In genomic region chr6:73504160-73504559, GRCh38 we compare ENCODE assay signal across 17 cellular contexts. TPM values are rescaled to one million over a fixed set of nuclear protein-coding genes. Genes with fewer than 3 reads are reported as not detected.
DNase-seq lines count a peak whose midpoint lies in the region; ATAC-seq and TF ChIP-seq lines count a peak whose summit lies in the region.
"Had no signal": no experiment of that assay in that cellular context is flagged by ENCODE, and none has a peak within 500 bp of the region (broad histone marks: within the 10 kb centered on the region; RNA-seq: fewer than 3 reads in every experiment).

No MANE protein-coding gene starts in this region.

- CTCF ChIA-PET in CD8-positive, alpha-beta T cell (lab: Charles Lee) = interaction anchor here (1.5 kb wide), 1 partner anchor 107 kb away, joined by 5 read pairs; no protein-coding TSS in a partner anchor

- peaks cover 2% of the 10 kb centered on the region for H3K4me1 Mint-ChIP-seq in activated T-cell treated with anti-CD3 and anti-CD28 coated beads, Interleukin-2, amount 50 U/mL, for 24 hours (ENCODE audit: low read depth)
- H3K4me1 Mint-ChIP-seq in CD8-positive, alpha-beta T cell (ENCODE audit: low read depth) = no peaks in the 10 kb centered on the region
- H3K4me1 Mint-ChIP-seq in central memory CD8-positive, alpha-beta T cell = peaks cover 3% of the 10 kb centered on the region
- H3K4me1 Mint-ChIP-seq in osteocyte (ENCODE audit: unreplicated experiment) = no peaks in the 10 kb centered on the region

- H3K27ac ChIP-seq in CD8-positive, alpha-beta T cell (ENCODE audit: low read depth, low read length) = no peak overlapping the region
- H3K27ac ChIP-seq in left ventricle myocardium inferior (replicated peaks) = no peak overlapping the region

- no peak for ATAC-seq in CD8-positive, alpha-beta T cell
- no peak for ATAC-seq in central memory CD8-positive, alpha-beta T cell (replicated peaks; ENCODE audit: extremely low read depth, poor library complexity, severe bottlenecking)

- intact Hi-C loops in CD8-positive, alpha-beta T cell (cut with DNase I, micrococcal nuclease) = loop anchor here in 1 of 2 experiments (5.0 kb wide), 1 partner anchor 37 kb away; no protein-coding TSS in a partner anchor
- intact Hi-C loops in left ventricle myocardium inferior (cut with micrococcal nuclease) = no loop called here

- peaks cover 17% of the 10 kb centered on the region for H3K36me3 ChIP-seq in CD8-positive, alpha-beta T cell (ENCODE audit: insufficient read depth, low read length)
- peaks cover 53% of the 10 kb centered on the region for H3K36me3 ChIP-seq in left ventricle myocardium inferior

- H3K36me3 Mint-ChIP-seq in activated T-cell treated with anti-CD3 and anti-CD28 coated beads, Interleukin-2, amount 50 U/mL, for 24 hours (ENCODE audit: low read depth) = peaks cover 64% of the 10 kb centered on the region
- peaks cover 44% of the 10 kb centered on the region for H3K36me3 Mint-ChIP-seq in CD8-positive, alpha-beta T cell
- peaks cover 29% of the 10 kb centered on the region for H3K36me3 Mint-ChIP-seq in central memory CD8-positive, alpha-beta T cell (ENCODE audit: insufficient read depth)
- H3K36me3 Mint-ChIP-seq in osteocyte (ENCODE audit: unreplicated experiment) = peaks cover 22% of the 10 kb centered on the region

- peak overlapping the region; percentile 10 for H3K27ac Mint-ChIP-seq in activated T-cell treated with anti-CD3 and anti-CD28 coated beads, Interleukin-2, amount 50 U/mL, for 24 hours
- H3K27ac Mint-ChIP-seq in CD8-positive, alpha-beta T cell = peak overlapping the region; percentile 11
- peak overlapping the region; percentile 87 for H3K27ac Mint-ChIP-seq in central memory CD8-positive, alpha-beta T cell (ENCODE audit: low read depth)
- peak overlapping the region; percentile 65 for H3K27ac Mint-ChIP-seq in osteocyte (ENCODE audit: unreplicated experiment)

- no peaks in the 10 kb centered on the region for H3K27me3 ChIP-seq in CD8-positive, alpha-beta T cell (ENCODE audit: insufficient read depth, low read length)
- no peaks in the 10 kb centered on the region for H3K27me3 ChIP-seq in left ventricle myocardium inferior (ENCODE audit: low read depth)

- DNase-seq in activated T-cell treated with anti-CD3 and anti-CD28 coated beads, Interleukin-2, amount 50 U/mL, for 24 hours = no peak
- DNase-seq in activated T-cell treated with anti-CD3 and anti-CD28 coated beads, Interleukin-2, amount 50 U/mL, for 1 hour = no peak
- DNase-seq in CD8-positive, alpha-beta T cell = no peak
- no peak for DNase-seq in central memory CD8-positive, alpha-beta T cell (ENCODE audit: low spot score in 2 of 2)
- DNase-seq in osteocyte (ENCODE audit: extremely low spot score, unreplicated experiment) (no peak), left ventricle myocardium inferior (no peak), DMS 273 treated with DMSO at 0.1 percent for 48 hours (lab: John Stamatoyannopoulos, UW) (no peak), NCI-H1092 treated with DMSO at 0.1 percent for 48 hours (lab: John Stamatoyannopoulos, UW) (no peak)
- DNase-seq: C1 segment of cervical spinal cord, DMS53, IMR-90, NCI-H1417, NCI-H1930, NCI-H2171 treated with DMSO at 0.1 percent for 48 hours, NCI-H748 treated with DMSO at 0.1 percent for 48 hours, RPMI8226 had no signal

- H3K4me3 ChIP-seq in CD8-positive, alpha-beta T cell (ENCODE audit: low read depth, low read length) = no peak overlapping the region
- H3K4me3 ChIP-seq in left ventricle myocardium inferior = no peak overlapping the region

- no peak for TF ChIP-seq CTCF in CD8-positive, alpha-beta T cell (IDR thresholded peaks at IDR 0.05)
- TF ChIP-seq CTCF in osteocyte (IDR thresholded peaks at IDR 0.05) (no peak), left ventricle myocardium inferior (IDR thresholded peaks at IDR 0.05; ENCODE audit: borderline replicate concordance) (no peak)

- no peaks in the 10 kb centered on the region for H3K9me3 Mint-ChIP-seq in activated T-cell treated with anti-CD3 and anti-CD28 coated beads, Interleukin-2, amount 50 U/mL, for 24 hours
- no peaks in the 10 kb centered on the region for H3K9me3 Mint-ChIP-seq in CD8-positive, alpha-beta T cell
- no peaks in the 10 kb centered on the region for H3K9me3 Mint-ChIP-seq in central memory CD8-positive, alpha-beta T cell
- no peaks in the 10 kb centered on the region for H3K9me3 Mint-ChIP-seq in osteocyte (ENCODE audit: unreplicated experiment)

- no peak overlapping the region for H3K4me3 Mint-ChIP-seq in activated T-cell treated with anti-CD3 and anti-CD28 coated beads, Interleukin-2, amount 50 U/mL, for 24 hours
- H3K4me3 Mint-ChIP-seq in CD8-positive, alpha-beta T cell = no peak overlapping the region
- H3K4me3 Mint-ChIP-seq in central memory CD8-positive, alpha-beta T cell = no peak overlapping the region
- H3K4me3 Mint-ChIP-seq in osteocyte (ENCODE audit: unreplicated experiment) = no peak overlapping the region

- POLR2A ChIA-PET in CD8-positive, alpha-beta T cell (lab: Charles Lee) = interaction anchor here (0.8 kb wide), 1 partner anchor 9 kb away, joined by 4 read pairs; no protein-coding TSS in a partner anchor

- no peaks in the 10 kb centered on the region for H3K27me3 Mint-ChIP-seq in activated T-cell treated with anti-CD3 and anti-CD28 coated beads, Interleukin-2, amount 50 U/mL, for 24 hours
- H3K27me3 Mint-ChIP-seq in CD8-positive, alpha-beta T cell (ENCODE audit: low read depth) = no peaks in the 10 kb centered on the region
- no peaks in the 10 kb centered on the region for H3K27me3 Mint-ChIP-seq in central memory CD8-positive, alpha-beta T cell
- no peaks in the 10 kb centered on the region for H3K27me3 Mint-ChIP-seq in osteocyte (ENCODE audit: unreplicated experiment)

- H3K4me1 ChIP-seq in CD8-positive, alpha-beta T cell (ENCODE audit: insufficient read depth, low read length) = no peaks in the 10 kb centered on the region
- H3K4me1 ChIP-seq in left ventricle myocardium inferior = no peaks in the 10 kb centered on the region

- no peaks in the 10 kb centered on the region for H3K9me3 ChIP-seq in CD8-positive, alpha-beta T cell (ENCODE audit: low read length)
- H3K9me3 ChIP-seq in left ventricle myocardium inferior (replicated peaks) = peaks cover 6% of the 10 kb centered on the region

RNA-seq across cellular contexts. Expression of gene EEF1A1, which starts 16.7 kb away (rescaled TPM):
- total RNA-seq in CD8-positive, alpha-beta T cell = over 10,000 TPM; 16,418 to 17,118 TPM
- total RNA-seq in osteocyte (10,441 and 10,582 TPM in 2 replicates), left ventricle myocardium inferior (1,882 TPM)

RNA-seq across cellular contexts. Expression of gene MTO1, which starts 42.6 kb away (rescaled TPM):
- 10 to 100 TPM; 35.7 to 37.0 TPM for total RNA-seq in CD8-positive, alpha-beta T cell
- total RNA-seq in osteocyte (23.7 and 24.8 TPM in 2 replicates), left ventricle myocardium inferior (30.4 TPM)

RNA-seq across cellular contexts. Expression of gene CGAS, which starts 52.1 kb away (rescaled TPM):
- total RNA-seq in CD8-positive, alpha-beta T cell = 10 to 100 TPM in 1 of 2 experiments, 1 to 10 TPM in 1; 8.9 to 10.9 TPM
- total RNA-seq in osteocyte = 0.37 and 0.59 TPM in 2 replicates
- 0.96 TPM for total RNA-seq in left ventricle myocardium inferior
- total RNA-seq: A172 had no signal

Comparison
In these comparisons a context has a peak if more than half of its experiments do, and no peak if none do; other contexts are left out.
1. H3K27ac Mint-ChIP-seq: peak in every context shown above with its lines; median percentile 87 in central memory CD8-positive, alpha-beta T cell; 65 in osteocyte; 11 in CD8-positive, alpha-beta T cell; 10 in activated T-cell treated with anti-CD3 and anti-CD28 coated beads, Interleukin-2, amount 50 U/mL, for 24 hours.